8 cellular contexts compared by ENCODE assay signal in genomic region chr14:105528197-105528858, GRCh38. TPM values are rescaled to one million over a fixed set of nuclear protein-coding genes. Genes with fewer than 3 reads are reported as not detected.
DNase-seq lines count a peak whose midpoint lies in the region; ATAC-seq, FAIRE-seq and TF ChIP-seq lines count a peak whose summit lies in the region.

No MANE protein-coding gene starts in this region.

- peak overlapping the region; percentile 77 for H3K4me3 Mint-ChIP-seq in activated CD4-positive, alpha-beta T cell treated with anti-CD3 and anti-CD28 coated beads for 36 hours

- intact Hi-C loops in activated CD4-positive, alpha-beta T cell treated with anti-CD3 and anti-CD28 coated beads for 36 hours (cut with DNase I, micrococcal nuclease) = loop anchor here (1.0 to 10.0 kb wide), 9 partner anchors 38 to 344 kb away; partner anchors contain the start of genes NUDT14 (in 1 of the 2) and TEDC1 (in 1 of the 2)

- no peak for TF ChIP-seq EP300 in A549 (IDR thresholded peaks at IDR 0.05)

- no peaks in the 10 kb centered on the region for H3K9me3 Mint-ChIP-seq in activated CD4-positive, alpha-beta T cell treated with anti-CD3 and anti-CD28 coated beads for 36 hours (ENCODE audit: low read depth)

- H3K36me3 Mint-ChIP-seq in activated CD4-positive, alpha-beta T cell treated with anti-CD3 and anti-CD28 coated beads for 36 hours (ENCODE audit: low read depth) = peaks cover 6% of the 10 kb centered on the region

- under 1% methylated on average over 15 of the region's 85 CpGs for WGBS in A549 (ENCODE audit: missing lambda C conversion rate)

- peak; percentile 20; the same call in 1 of the 2 replicates for TF ChIP-seq POLR2A in A549 (IDR thresholded peaks at IDR 0.05; ENCODE audit: low read length)

- POLR2A ChIA-PET in A549 (lab: Yijun Ruan, JAX) = interaction anchor here (0.8 to 1.0 kb wide), 5 partner anchors 36 to 214 kb away, joined by 3 to 5 read pairs (median 3); partner anchors contain the start of genes CRIP1 and PACS2
- POLR2A ChIA-PET in activated CD4-positive, alpha-beta T cell treated with anti-CD3 and anti-CD28 coated beads for 36 hours (lab: Charles Lee) = interaction anchor here (0.9 to 1.0 kb wide), 3 partner anchors 36 to 46 kb away, joined by 3 to 5 read pairs (median 3); no protein-coding TSS in a partner anchor

- DNase-seq in A549 (ENCODE audit: low read depth in 1 of 2, low spot score in 1 of 2) = peak; percentile 76 to 81
- peak; percentile 99 for DNase-seq in GM19239 (ENCODE audit: insufficient read length, low spot score)
- peak; percentile 76 for DNase-seq in NCI-H2171 treated with DMSO at 0.1 percent for 48 hours (lab: John Stamatoyannopoulos, UW)
- peak; percentile 90 for DNase-seq in activated CD4-positive, alpha-beta T cell treated with anti-CD3 and anti-CD28 coated beads for 36 hours
- peak; percentile 70 for DNase-seq in choroid plexus epithelial cell (ENCODE audit: low read depth)
- peak; percentile 90 for DNase-seq in left kidney (ENCODE audit: low read depth, low spot score)
- DNase-seq in stimulated activated CD4-positive, alpha-beta T cell treated with anti-CD3 and anti-CD28 coated beads, Interleukin-1b, Interleukin-23, amount 100 ng/mL, for 1 hour (ENCODE audit: low read depth in 2 of 2) = peak; percentile 50 to 71

- TF ChIP-seq CTCF in A549 (IDR thresholded peaks at IDR 0.05) (peak; percentile 89), choroid plexus epithelial cell (conservative IDR thresholded peaks at IDR 0.05; ENCODE audit: low read depth, low read length) (peak; percentile 62)

- peaks cover 10% of the 10 kb centered on the region for H3K27me3 Mint-ChIP-seq in activated CD4-positive, alpha-beta T cell treated with anti-CD3 and anti-CD28 coated beads for 36 hours

- peak overlapping the region; percentile 99 for H3K4me2 ChIP-seq in A549

- no peaks in the 10 kb centered on the region for H3K9me3 ChIP-seq in A549

- peak; percentile 80 to 92 for TF ChIP-seq RAD21 in A549 (conservative IDR thresholded peaks at IDR 0.05 in 1 of 2, IDR thresholded peaks at IDR 0.05 in 1 of 2)

- peak overlapping the region; percentile 52 for H3K4me3 ChIP-seq in A549
- peak overlapping the region; percentile 61 for H3K4me3 ChIP-seq in choroid plexus epithelial cell (ENCODE audit: low read depth, low read length)

- CTCF ChIA-PET in A549 (lab: Yijun Ruan, JAX) = interaction anchor here (0.6 to 3.8 kb wide), 30 partner anchors 9 to 802 kb away, joined by 3 to 27 read pairs (median 4); partner anchors contain the start of gene TEDC1
- CTCF ChIA-PET in activated CD4-positive, alpha-beta T cell treated with anti-CD3 and anti-CD28 coated beads for 36 hours (lab: Charles Lee) = interaction anchor here (0.7 to 1.5 kb wide), 6 partner anchors 10 to 160 kb away, joined by 3 to 5 read pairs (median 3); no protein-coding TSS in a partner anchor

- FAIRE-seq in A549 (lab: Jason Lieb, UNC) = no peak
- peak; percentile 52 for FAIRE-seq in GM19239 (lab: Jason Lieb, UNC)

- H3K27ac Mint-ChIP-seq in activated CD4-positive, alpha-beta T cell treated with anti-CD3 and anti-CD28 coated beads for 36 hours = peak overlapping the region; percentile 58

- H3K4me1 Mint-ChIP-seq in activated CD4-positive, alpha-beta T cell treated with anti-CD3 and anti-CD28 coated beads for 36 hours = peaks cover 15% of the 10 kb centered on the region

- peak overlapping the region; percentile 92 to 96 for H3K27ac ChIP-seq in A549

- peaks cover 21% of the 10 kb centered on the region for H3K4me1 ChIP-seq in A549

- ATAC-seq in A549 = peak; percentile 45 to 80
- peak; percentile 62 for ATAC-seq in activated CD4-positive, alpha-beta T cell treated with anti-CD3 and anti-CD28 coated beads for 36 hours
- no peak for ATAC-seq in GM18520 (IDR thresholded peaks at IDR 0.05; ENCODE audit: unreplicated experiment)

TF ChIP-seq in A549, 52 proteins besides CTCF, POLR2A, EP300 and RAD21 (continues in another document):
- TF ChIP-seq HOXA7 (CRISPR knock-in tag; IDR thresholded peaks at IDR 0.05) (no peak), MYC (IDR thresholded peaks at IDR 0.05; ENCODE audit: borderline replicate concordance, low read length) (peak; percentile 70; the same call in 1 of the 2 replicates), JUN (IDR thresholded peaks at IDR 0.05) (peak in 1 of 2 experiments; percentile 49; a peak in 2 of 5 replicates), SMC3 (IDR thresholded peaks at IDR 0.05) (peak; percentile 72), PBX3 (IDR thresholded peaks at IDR 0.05) (0 out of 2 replicates have a peak, but pooled peaks have one; percentile 51), PHF8 (IDR thresholded peaks at IDR 0.05; ENCODE audit: borderline replicate concordance, low read depth) (peak; percentile 31; the same call in 1 of the 2 replicates), ZNF302 (CRISPR knock-in tag; IDR thresholded peaks at IDR 0.05) (no peak), ELK1 (IDR thresholded peaks at IDR 0.05; ENCODE audit: low read depth, low read length) (no peak), MAFK (IDR thresholded peaks at IDR 0.05; ENCODE audit: partially characterized antibody) (no peak), ZSCAN20 (CRISPR knock-in tag; IDR thresholded peaks at IDR 0.05) (no peak), EHMT2 (IDR thresholded peaks at IDR 0.05; ENCODE audit: low read depth) (no peak)
- TF ChIP-seq, protein P1, sequence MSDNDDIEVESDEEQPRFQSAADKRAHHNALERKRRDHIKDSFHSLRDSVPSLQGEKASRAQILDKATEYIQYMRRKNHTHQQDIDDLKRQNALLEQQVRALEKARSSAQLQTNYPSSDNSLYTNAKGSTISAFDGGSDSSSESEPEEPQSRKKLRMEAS (IDR thresholded peaks at IDR 0.05) = peak; percentile 87
- TF ChIP-seq, protein P2, sequence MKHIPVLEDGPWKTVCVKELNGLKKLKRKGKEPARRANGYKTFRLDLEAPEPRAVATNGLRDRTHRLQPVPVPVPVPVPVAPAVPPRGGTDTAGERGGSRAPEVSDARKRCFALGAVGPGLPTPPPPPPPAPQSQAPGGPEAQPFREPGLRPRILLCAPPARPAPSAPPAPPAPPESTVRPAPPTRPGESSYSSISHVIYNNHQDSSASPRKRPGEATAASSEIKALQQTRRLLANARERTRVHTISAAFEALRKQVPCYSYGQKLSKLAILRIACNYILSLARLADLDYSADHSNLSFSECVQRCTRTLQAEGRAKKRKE (CRISPR knock-in tag; IDR thresholded peaks at IDR 0.05; ENCODE audit: low read depth) = no peak

RNA-seq across cellular contexts. Expression of gene TMEM121, which starts 1.9 kb away (rescaled TPM):
- polyA plus RNA-seq in A549 (2011; rRNA removed) (2.3 and 2.4 TPM in 2 replicates), A549 (2017; fragmentation: RNase III; extraction: RNeasy Plus Mini Kit Qiagen cat#74134 plus additional on column Dnase treatment) (4.3 to 5.7 TPM (median 5.6 TPM) in 3 replicates)
- 9.5 and 17.3 TPM in 2 replicates for polyA plus RNA-seq in A549 (2012; cell fraction: cytosol; rRNA removed)
- 10.8 and 20.0 TPM in 2 replicates for polyA plus RNA-seq in A549 (2012; cell fraction: nucleus; rRNA removed)
- polyA minus RNA-seq in A549 (2011; rRNA and poly(A)+ RNA removed) = 0.74 and 1.4 TPM in 2 replicates
- 1 to 10 TPM; 7.2 to 9.2 TPM for total RNA-seq in activated CD4-positive, alpha-beta T cell treated with anti-CD3 and anti-CD28 coated beads for 36 hours

RNA-seq across cellular contexts. Expression of gene TEDC1, which starts 37.3 kb away (rescaled TPM):
- polyA plus RNA-seq in A549 (2011; rRNA removed) = 12.7 and 13.4 TPM in 2 replicates
- polyA plus RNA-seq in A549 (2012; cell fraction: cytosol; rRNA removed) = 58.9 and 70.0 TPM in 2 replicates
- 139 and 189 TPM in 2 replicates for polyA plus RNA-seq in A549 (2012; cell fraction: nucleus; rRNA removed)
- polyA plus RNA-seq in A549 (2017; fragmentation: RNase III; extraction: RNeasy Plus Mini Kit Qiagen cat#74134 plus additional on column Dnase treatment) = 35.1 to 39.6 TPM (median 37.5 TPM) in 3 replicates
- polyA minus RNA-seq in A549 (2011; rRNA and poly(A)+ RNA removed) = 5.5 and 9.7 TPM in 2 replicates
- total RNA-seq in activated CD4-positive, alpha-beta T cell treated with anti-CD3 and anti-CD28 coated beads for 36 hours = 10 to 100 TPM; 21.7 to 31.8 TPM

RNA-seq across cellular contexts. Expression of gene CRIP1, which starts 41.6 kb away (rescaled TPM):
- polyA plus RNA-seq in A549 (2011; rRNA removed) (196 and 280 TPM in 2 replicates), A549 (2017; fragmentation: RNase III; extraction: RNeasy Plus Mini Kit Qiagen cat#74134 plus additional on column Dnase treatment) (837 to 1,023 TPM (median 999 TPM) in 3 replicates)
- 1,772 and 1,826 TPM in 2 replicates for polyA plus RNA-seq in A549 (2012; cell fraction: cytosol; rRNA removed)
- polyA plus RNA-seq in A549 (2012; cell fraction: nucleus; rRNA removed) = 674 and 890 TPM in 2 replicates
- polyA minus RNA-seq in A549 (2011; rRNA and poly(A)+ RNA removed) = 60.5 and 132 TPM in 2 replicates
- total RNA-seq in activated CD4-positive, alpha-beta T cell treated with anti-CD3 and anti-CD28 coated beads for 36 hours = 100 to 1,000 TPM; 182 to 186 TPM

RNA-seq across cellular contexts. Expression of gene CRIP2, which starts 53.7 kb away (rescaled TPM):
- polyA plus RNA-seq in A549 (2011; rRNA removed) (36.2 and 41.0 TPM in 2 replicates), A549 (2017; fragmentation: RNase III; extraction: RNeasy Plus Mini Kit Qiagen cat#74134 plus additional on column Dnase treatment) (55.6 to 68.4 TPM (median 67.3 TPM) in 3 replicates)
- polyA plus RNA-seq in A549 (2012; cell fraction: cytosol; rRNA removed) = 192 and 210 TPM in 2 replicates
- polyA plus RNA-seq in A549 (2012; cell fraction: nucleus; rRNA removed) = 220 and 295 TPM in 2 replicates
- polyA minus RNA-seq in A549 (2011; rRNA and poly(A)+ RNA removed) = 8.9 and 14.4 TPM in 2 replicates
- total RNA-seq in activated CD4-positive, alpha-beta T cell treated with anti-CD3 and anti-CD28 coated beads for 36 hours = 1 to 10 TPM; 1.1 to 1.2 TPM
